ENCODE assay signal across 8 cellular contexts in genomic region chr16:81737885-81738536, GRCh38. TPM values are rescaled to one million over a fixed set of nuclear protein-coding genes. Genes with fewer than 3 reads are reported as not detected.
DNase-seq lines count a peak whose midpoint lies in the region; ATAC-seq, FAIRE-seq and TF ChIP-seq lines count a peak whose summit lies in the region.

No MANE protein-coding gene starts in this region.

- H4K20me1 ChIP-seq in SU-DHL-6 (ENCODE audit: low read depth, low read length) = no peaks in the 10 kb centered on the region

- H3K27me3 ChIP-seq in SU-DHL-6 (ENCODE audit: low read length) (no peaks in the 10 kb centered on the region), heart left ventricle (peaks cover 0 to under 1% (median 0%) of the 10 kb centered on the region in 9 donors)

- H3K9me3 ChIP-seq in SU-DHL-6 (ENCODE audit: insufficient read depth, low read length) (no peaks in the 10 kb centered on the region), heart left ventricle (no peaks in the 10 kb centered on the region)

- H3K9ac ChIP-seq in SU-DHL-6 (ENCODE audit: low read length) = peak overlapping the region; percentile 89

- H3K9me2 ChIP-seq in SU-DHL-6 (replicated peaks; ENCODE audit: insufficient read depth, low read length) = no peaks in the 10 kb centered on the region

- H3K36me3 ChIP-seq in SU-DHL-6 (ENCODE audit: low read length) (no peaks in the 10 kb centered on the region), heart left ventricle (no peaks in the 10 kb centered on the region)

- H3K27ac ChIP-seq in SU-DHL-6 (ENCODE audit: low read depth, low read length) (peak overlapping the region; percentile 97), heart left ventricle (peak overlapping the region in 5 of 12 donors; percentile 20 to 52 (median 33))

- H3K4me1 ChIP-seq in heart left ventricle = peaks cover 0 to 14% (median 4%) of the 10 kb centered on the region in 12 donors

- peak; percentile 56 for FAIRE-seq in urothelium cell line (lab: Jason Lieb, UNC)

- DNase-seq in GM10248 (ENCODE audit: extremely low spot score) (peak; percentile 87), NCI-H1105 (lab: John Stamatoyannopoulos, UW) (peak; percentile 84), heart left ventricle (peak; percentile 79 to 83 (median 82)), putamen (ENCODE audit: low spot score) (peak; percentile 71), urothelium cell line (ENCODE audit: low spot score) (peak; percentile 89)
- peak; percentile 68 for DNase-seq in activated naive CD8-positive, alpha-beta T cell treated with anti-CD3 and anti-CD28 coated beads, Interleukin-2, amount 50 U/mL, for 16 hours (ENCODE audit: low read depth, low spot score)

- H3K4me3 ChIP-seq in SU-DHL-6 (ENCODE audit: insufficient read depth, low read length, poor library complexity, severe bottlenecking) (peak overlapping the region; percentile 33), heart left ventricle (peak overlapping the region in 10 of 12 donors; percentile 2 to 44 (median 29))

- ATAC-seq in HG02588 (IDR thresholded peaks at IDR 0.05; ENCODE audit: unreplicated experiment) (peak; percentile 41), heart left ventricle (peak; percentile 89 to 96 (median 93))

- CTCF ChIA-PET in GM10248 (lab: Yijun Ruan, JAX) = interaction anchor here (0.6 to 5.3 kb wide), 27 partner anchors 8 to 736 kb away, joined by 3 to 38 read pairs (median 4); no protein-coding TSS in a partner anchor

- H3F3A ChIP-seq in SU-DHL-6 (ENCODE audit: insufficient read depth) = peaks cover 31% of the 10 kb centered on the region

- intact Hi-C loops in heart left ventricle (cut with DNase I) = loop anchor here (5.0 to 10.0 kb wide), 7 partner anchors 336 to 733 kb away; partner anchors contain the start of genes ATMIN (in 6 of the 10), CENPN (in 3 of the 10) and CMC2 (in 3 of the 10)

- H3K4me2 ChIP-seq in SU-DHL-6 (ENCODE audit: low read depth, low read length, poor library complexity, severe bottlenecking) = peak overlapping the region; percentile 95

- 14 to 20% (median 16%) methylated on average over 21 to 22 of the region's 22 CpGs for WGBS in heart left ventricle, 4 donors

- TF ChIP-seq POLR2A in heart left ventricle (IDR thresholded peaks at IDR 0.05) = no peak

- peak; percentile 91 for TF ChIP-seq CTCF in GM10248 (IDR thresholded peaks at IDR 0.05; ENCODE audit: control extremely low read depth, extremely low read depth, low read depth, missing control alignments)
- TF ChIP-seq CTCF in SU-DHL-6 (IDR thresholded peaks at IDR 0.05; ENCODE audit: insufficient read depth, low read length, poor library complexity, severe bottlenecking) = peak; percentile 53
- TF ChIP-seq CTCF in heart left ventricle (IDR thresholded peaks at IDR 0.05) = peak; percentile 75 to 91 (median 82)

- H2AFZ ChIP-seq in SU-DHL-6 (ENCODE audit: low read depth, low read length, severe bottlenecking) = peak overlapping the region; percentile 50

- POLR2A ChIA-PET in GM10248 (lab: Yijun Ruan, JAX) = interaction anchor here (0.5 kb wide), 1 partner anchor 85 kb away, joined by 4 read pairs; no protein-coding TSS in a partner anchor

- H3K79me2 ChIP-seq in SU-DHL-6 (ENCODE audit: insufficient read depth, low read length) = peaks cover 36% of the 10 kb centered on the region

RNA-seq across cellular contexts. Expression of gene PLCG2, which starts 41.1 kb away (rescaled TPM):
- 10 to 100 TPM in 2 of 9 donors, 1 to 10 TPM in 7; 3.7 to 35.4 (median 6.0) TPM for total RNA-seq in heart left ventricle
- 1 to 10 TPM; 2.0 to 2.5 TPM for polyA plus RNA-seq in heart left ventricle
